In the genomic region with DNA sequence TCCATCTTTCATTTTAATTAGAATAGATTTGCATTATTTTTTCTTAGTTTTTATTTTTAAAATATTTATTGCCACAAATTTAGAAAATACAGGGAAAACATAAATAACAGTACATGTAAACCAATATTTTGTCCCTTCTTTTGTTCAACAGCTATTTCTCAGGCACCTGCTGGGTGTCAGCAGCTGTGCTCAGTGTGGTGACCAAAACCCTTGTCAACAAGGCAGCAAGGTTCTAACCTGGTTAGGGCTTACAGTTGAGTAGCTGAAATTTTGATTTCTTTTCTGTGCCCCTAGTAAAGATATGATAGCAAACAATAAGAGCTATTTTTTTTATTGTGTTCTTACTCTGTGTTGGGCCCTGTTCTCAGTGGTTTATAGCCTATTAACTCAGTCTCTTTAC, we compare ENCODE assay signal across 21 cellular contexts.
"Had no signal": no experiment of that assay in that cellular context is flagged by ENCODE, and none has a peak within 500 bp of the region (broad histone marks: within the 10 kb centered on the region; RNA-seq: fewer than 3 reads in every experiment).

No MANE protein-coding gene starts in this region.

- H3K27me3 ChIP-seq: breast epithelium, dorsolateral prefrontal cortex, left lung, neutrophil, ovary, right atrium auricular region, tibial nerve had no signal

- ATAC-seq: effector memory CD8-positive, alpha-beta T cell; esophagus mucosa; left lung; natural killer cell treated with Interleukin-12 subunit alpha and Interleukin-12 subunit beta and Interleukin-15 and Interleukin-18, amount 100 ng/mL, for 72 hours; psoas muscle; stimulated activated effector memory CD8-positive, alpha-beta T cell treated with anti-CD3 and anti-CD28 coated beads, Interleukin-12 subunit alpha, Interleukin-12 subunit beta, amount 100 ng/mL, for 72 hours; stimulated activated naive CD8-positive, alpha-beta T cell treated with anti-CD3 and anti-CD28 coated beads, Interleukin-15, amount 100 ng/mL, for 72 hours had no signal

- H3K27ac ChIP-seq: breast epithelium, dorsolateral prefrontal cortex, left lung, neutrophil, psoas muscle, tibial nerve had no signal

- H3K9me3 ChIP-seq: breast epithelium, left lung, neutrophil, ovary, psoas muscle, right atrium auricular region, tibial nerve had no signal

- H3K4me1 ChIP-seq: breast epithelium, left lung had no signal

- DNase-seq: activated naive CD4-positive, alpha-beta T cell treated with Interleukin-2 at 50 U/mL for 16 hours; activated naive CD8-positive, alpha-beta T cell treated with anti-CD3 and anti-CD28 coated beads for 36 hours; activated T-cell treated with anti-CD3 and anti-CD28 coated beads, Interleukin-2, amount 50 U/mL, for 1 hour; dorsolateral prefrontal cortex; effector memory CD8-positive, alpha-beta T cell; foreskin melanocyte; hippocampal formation; kidney glomerular epithelial cell; left lung; psoas muscle; stimulated activated CD4-positive, alpha-beta T cell treated with anti-CD3 and anti-CD28 coated beads, Interleukin-1b, Interleukin-23, amount 100 ng/mL, for 48 hours; stimulated activated naive CD8-positive, alpha-beta T cell treated with anti-CD3 and anti-CD28 coated beads, Interleukin-15, amount 100 ng/mL, for 72 hours; T1000 had no signal

- H3K4me3 ChIP-seq: breast epithelium, dorsolateral prefrontal cortex, left lung, ovary, psoas muscle, right atrium auricular region, tibial nerve had no signal

- H3K36me3 ChIP-seq: breast epithelium, ovary had no signal
